ENCODE assay signal across 24 cellular contexts in the genomic region with DNA sequence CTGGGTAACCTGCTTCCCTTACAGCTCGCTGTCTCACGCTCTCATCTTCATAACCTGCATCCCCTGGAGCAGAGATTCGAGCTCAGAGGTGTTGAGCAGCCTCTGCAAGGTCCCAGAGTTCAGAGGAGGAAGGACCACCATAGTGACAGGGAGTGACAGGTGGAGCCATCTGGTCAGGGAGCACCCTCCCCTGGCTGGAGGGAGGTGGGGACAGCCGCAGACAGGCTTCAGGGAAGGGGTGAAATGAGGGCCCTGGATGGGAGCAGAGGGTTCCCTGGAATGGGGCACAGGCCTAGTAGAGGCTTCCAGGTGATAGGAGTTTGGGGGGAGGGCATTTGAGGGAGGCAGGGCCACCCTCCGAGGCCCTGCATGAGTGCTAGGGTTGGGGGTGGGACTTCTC.
DNase-seq lines count a peak whose midpoint lies in the region; ATAC-seq and TF ChIP-seq lines count a peak whose summit lies in the region.
"Had no signal": no experiment of that assay in that cellular context is flagged by ENCODE, and none has a peak within 500 bp of the region (broad histone marks: within the 10 kb centered on the region; RNA-seq: fewer than 3 reads in every experiment).

No MANE protein-coding gene starts in this region.

- H3K4me3 Mint-ChIP-seq in activated naive CD8-positive, alpha-beta T cell treated with anti-CD3 and anti-CD28 coated beads for 36 hours = peak overlapping the region; percentile 29
- H3K4me3 Mint-ChIP-seq in naive thymus-derived CD4-positive, alpha-beta T cell = peak overlapping the region in 7 of 10 donors; percentile 39 to 91 (median 84)
- peak overlapping the region; percentile 85 for H3K4me3 Mint-ChIP-seq in type B pancreatic cell

- in situ Hi-C loops in GM13977 (cut with MboI; ENCODE audit: low pct_unique_long_range_greater_than_20kb, low sequenced_read_pairs, unreplicated experiment) = no loop called here
- in situ Hi-C loops in GM13976 (cut with MboI; ENCODE audit: low sequenced_read_pairs, unreplicated experiment) = no loop called here

- peak overlapping the region; percentile 74 for H3K4me3 ChIP-seq in left ventricle myocardium inferior
- H3K4me3 ChIP-seq in naive thymus-derived CD4-positive, alpha-beta T cell (ENCODE audit: low read length) = no peak overlapping the region

- POLR2A ChIA-PET in naive thymus-derived CD4-positive, alpha-beta T cell (lab: Charles Lee) = interaction anchor here (1.0 to 10.8 kb wide), 4 partner anchors 17 to 82 kb away, joined by 4 to 144 read pairs (median 14); partner anchors contain the start of gene ZNF429

- H3K4me1 ChIP-seq in left ventricle myocardium inferior = peaks cover 35% of the 10 kb centered on the region
- H3K4me1 ChIP-seq in naive thymus-derived CD4-positive, alpha-beta T cell (ENCODE audit: control insufficient read depth in 2 of 2, insufficient read depth in 2 of 2, low read length in 2 of 2) = peaks cover 0 to 12% of the 10 kb centered on the region in 2 donors
- H3K4me1 ChIP-seq: neural progenitor cell, prostate gland had no signal

- no peak for ATAC-seq in naive thymus-derived CD4-positive, alpha-beta T cell
- no peak for ATAC-seq in HG03108 (IDR thresholded peaks at IDR 0.05; ENCODE audit: unreplicated experiment)

- peaks cover 6% of the 10 kb centered on the region for H3K9me3 ChIP-seq in left ventricle myocardium inferior (replicated peaks)
- H3K9me3 ChIP-seq in naive thymus-derived CD4-positive, alpha-beta T cell (ENCODE audit: control insufficient read depth in 2 of 3, low read length in 3 of 3) = no peaks in the 10 kb centered on the region
- H3K9me3 ChIP-seq: mucosa of descending colon, prostate gland, transverse colon had no signal

- peaks cover 3% of the 10 kb centered on the region for H3K9me3 Mint-ChIP-seq in activated naive CD8-positive, alpha-beta T cell treated with anti-CD3 and anti-CD28 coated beads for 36 hours
- peaks cover 0 to 32% (median 3%) of the 10 kb centered on the region in 11 donors for H3K9me3 Mint-ChIP-seq in naive thymus-derived CD4-positive, alpha-beta T cell
- H3K9me3 Mint-ChIP-seq in type B pancreatic cell = no peaks in the 10 kb centered on the region

- H3K36me3 ChIP-seq in left ventricle myocardium inferior = no peaks in the 10 kb centered on the region
- no peaks in the 10 kb centered on the region for H3K36me3 ChIP-seq in naive thymus-derived CD4-positive, alpha-beta T cell (ENCODE audit: control insufficient read depth in 2 of 3, insufficient read depth in 3 of 3, low read length in 3 of 3)
- H3K36me3 ChIP-seq: neural progenitor cell, prostate gland, transverse colon had no signal

- no peak for DNase-seq in left ventricle myocardium inferior
- no peak for DNase-seq in cardiac septum (ENCODE audit: low spot score)
- no peak for DNase-seq in activated naive CD8-positive, alpha-beta T cell treated with anti-CD3 and anti-CD28 coated beads for 36 hours
- no peak for DNase-seq in naive thymus-derived CD4-positive, alpha-beta T cell
- no peak for DNase-seq in type B pancreatic cell (ENCODE audit: extremely low spot score, unreplicated experiment)
- DNase-seq in GM13977 (ENCODE audit: low spot score) = no peak
- no peak for DNase-seq in GM13976 (ENCODE audit: low spot score)
- DNase-seq: activated CD4-positive, alpha-beta T cell treated with anti-CD3 and anti-CD28 coated beads, Interleukin-2, amount 10 ng/mL, durations not matched to agents 7 days and 5 days; activated naive CD4-positive, alpha-beta T cell treated with Interleukin-2 at 50 U/mL for 16 hours; anterior cingulate cortex; central memory CD4-positive, alpha-beta T cell; HCEC 1CT; KBM-7; MM.1S; NCI-H2029 treated with DMSO at 0.1 percent for 48 hours; NCI-H226; SIG-M5; stimulated activated CD8-positive, alpha-beta memory T cell treated with anti-CD3 and anti-CD28 coated beads, Interleukin-4, amount 100 ng/mL, for 48 hours; T1000 had no signal

- H3K27ac Mint-ChIP-seq in activated naive CD8-positive, alpha-beta T cell treated with anti-CD3 and anti-CD28 coated beads for 36 hours = no peak overlapping the region
- H3K27ac Mint-ChIP-seq in naive thymus-derived CD4-positive, alpha-beta T cell = peak overlapping the region in 2 of 9 donors; percentile 73 to 88
- H3K27ac Mint-ChIP-seq in type B pancreatic cell = no peak overlapping the region
- H3K27ac Mint-ChIP-seq: neural progenitor cell had no signal

- peaks cover 4% of the 10 kb centered on the region for H3K27me3 Mint-ChIP-seq in activated naive CD8-positive, alpha-beta T cell treated with anti-CD3 and anti-CD28 coated beads for 36 hours
- H3K27me3 Mint-ChIP-seq in naive thymus-derived CD4-positive, alpha-beta T cell = peaks cover 0 to 27% (median 7%) of the 10 kb centered on the region in 5 donors
- peaks cover 3% of the 10 kb centered on the region for H3K27me3 Mint-ChIP-seq in type B pancreatic cell
- H3K27me3 Mint-ChIP-seq: activated CD4-positive, alpha-beta T cell treated with anti-CD3 and anti-CD28 coated beads, Interleukin-2, amount 10 ng/mL, durations not matched to agents 7 days and 5 days had no signal

- intact Hi-C loops in left ventricle myocardium inferior (cut with micrococcal nuclease) (no loop called here), cardiac septum (cut with DNase I) (no loop called here)
- intact Hi-C loops in naive thymus-derived CD4-positive, alpha-beta T cell (cut with micrococcal nuclease) = loop anchor here in 1 of 2 donors (2.0 to 10.0 kb wide), 2 partner anchors 19 to 263 kb away; partner anchors contain the start of gene ZNF708

- no peak for TF ChIP-seq CTCF in left ventricle myocardium inferior (IDR thresholded peaks at IDR 0.05; ENCODE audit: borderline replicate concordance)
- TF ChIP-seq CTCF in type B pancreatic cell (conservative IDR thresholded peaks at IDR 0.05) = no peak
- TF ChIP-seq CTCF in GM13977 (IDR thresholded peaks at IDR 0.05; ENCODE audit: extremely low read depth, insufficient read depth, missing control alignments) = no peak
- TF ChIP-seq CTCF in GM13976 (IDR thresholded peaks at IDR 0.05; ENCODE audit: borderline replicate concordance, control extremely low read depth, extremely low read depth, insufficient read depth, missing control alignments) = no peak

- peaks cover 3% of the 10 kb centered on the region for H3K36me3 Mint-ChIP-seq in activated naive CD8-positive, alpha-beta T cell treated with anti-CD3 and anti-CD28 coated beads for 36 hours
- peaks cover 0 to 2% (median 0%) of the 10 kb centered on the region in 5 donors for H3K36me3 Mint-ChIP-seq in naive thymus-derived CD4-positive, alpha-beta T cell
- no peaks in the 10 kb centered on the region for H3K36me3 Mint-ChIP-seq in type B pancreatic cell

- peak overlapping the region; percentile 87 for H3K27ac ChIP-seq in left ventricle myocardium inferior (replicated peaks)
- H3K27ac ChIP-seq in naive thymus-derived CD4-positive, alpha-beta T cell (ENCODE audit: low read depth, low read length) = no peak overlapping the region
- H3K27ac ChIP-seq: neural progenitor cell had no signal

- peaks cover 18% of the 10 kb centered on the region for H3K27me3 ChIP-seq in left ventricle myocardium inferior (ENCODE audit: low read depth)
- H3K27me3 ChIP-seq in naive thymus-derived CD4-positive, alpha-beta T cell (ENCODE audit: control insufficient read depth in 2 of 2, insufficient read depth in 2 of 2, low read length in 2 of 2) = no peaks in the 10 kb centered on the region
- H3K27me3 ChIP-seq: transverse colon had no signal

- peaks cover 8% of the 10 kb centered on the region for H3K4me1 Mint-ChIP-seq in activated naive CD8-positive, alpha-beta T cell treated with anti-CD3 and anti-CD28 coated beads for 36 hours
- peaks cover 0 to 42% (median 17%) of the 10 kb centered on the region in 7 donors for H3K4me1 Mint-ChIP-seq in naive thymus-derived CD4-positive, alpha-beta T cell
- H3K4me1 Mint-ChIP-seq in type B pancreatic cell (ENCODE audit: unreplicated experiment) = no peaks in the 10 kb centered on the region
- H3K4me1 Mint-ChIP-seq: neural progenitor cell had no signal

- CTCF ChIA-PET in naive thymus-derived CD4-positive, alpha-beta T cell (lab: Charles Lee) = no interaction called here

Comparison
In these comparisons a context has a peak if more than half of its experiments do, and no peak if none do; other contexts are left out.
1. H3K4me3 Mint-ChIP-seq: peak in every context shown above with its lines; median percentile 85 in type B pancreatic cell; 84 in naive thymus-derived CD4-positive, alpha-beta T cell; 29 in activated naive CD8-positive, alpha-beta T cell treated with anti-CD3 and anti-CD28 coated beads for 36 hours.